Comparison of ENCODE assay signal across 9 cellular contexts in the genomic region with DNA sequence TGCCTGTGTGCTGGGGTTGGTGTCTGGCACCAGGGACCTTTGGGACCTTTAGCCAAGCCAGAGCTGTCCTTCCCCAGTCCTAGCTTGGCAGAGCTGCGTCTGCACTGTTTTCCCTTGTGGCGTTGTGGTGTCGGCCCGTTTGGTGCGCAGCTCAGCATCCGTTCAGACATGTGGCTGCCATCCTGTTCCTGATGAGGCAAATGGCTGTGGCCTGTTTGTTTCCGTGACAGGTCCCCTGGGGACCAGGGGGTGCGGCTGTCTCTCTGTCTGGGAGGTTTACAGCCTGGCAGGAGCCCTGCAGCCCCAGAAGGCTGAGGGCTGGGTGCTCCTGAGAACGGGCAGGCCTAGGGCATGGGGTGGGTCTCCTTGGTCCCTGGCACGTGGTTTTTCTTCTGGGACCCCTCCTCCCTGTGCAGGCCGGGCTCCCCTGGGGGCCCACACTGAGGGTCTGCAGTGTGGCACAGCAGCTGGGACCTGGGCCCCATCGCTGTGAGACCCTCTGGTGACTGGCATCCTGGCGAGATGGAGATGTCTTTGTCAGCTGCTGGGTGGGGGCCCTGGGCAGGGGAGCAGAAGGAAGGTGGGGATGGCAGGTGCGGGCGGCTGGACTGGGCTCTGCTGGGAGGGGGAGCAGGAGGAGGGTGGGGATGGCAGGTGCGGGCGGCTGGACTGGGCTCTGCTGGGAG. TPM values are rescaled to one million over a fixed set of nuclear protein-coding genes. Genes with fewer than 3 reads are reported as not detected.
DNase-seq lines count a peak whose midpoint lies in the region; ATAC-seq and TF ChIP-seq lines count a peak whose summit lies in the region.
"Had no signal": no experiment of that assay in that cellular context is flagged by ENCODE, and none has a peak within 500 bp of the region (broad histone marks: within the 10 kb centered on the region; RNA-seq: fewer than 3 reads in every experiment).

No MANE protein-coding gene starts in this region.

- H4K91ac ChIP-seq in H9 (ENCODE audit: insufficient read length, low read depth, low read length), result no peak overlapping the region

- DNase-seq in D341Med (ENCODE audit: low spot score), result peak; percentile 84
- DNase-seq in T-helper 2 cell treated with Interferon-gamma antibody and Interleukin-4, amounts not matched to agents 5 μg/mL and 100 μg/mL, for 36 hours (ENCODE audit: low spot score), result no peak
- DNase-seq in memory B cell (ENCODE audit: low spot score in 2 of 2), result peak; percentile 79 to 88
- no peak for DNase-seq in OCI-M2 (lab: John Stamatoyannopoulos, UW; ENCODE audit: unreplicated experiment)
- no peak for DNase-seq in H9

- peak overlapping the region; percentile 79 for H3K27ac Mint-ChIP-seq in T-helper 2 cell treated with Interferon-gamma antibody and Interleukin-4, amounts not matched to agents 5 μg/mL and 100 μg/mL, for 36 hours
- H3K27ac Mint-ChIP-seq in memory B cell (peak overlapping the region; percentile 95), H9 (peak overlapping the region in 1 of 3 experiments; percentile 69; a peak in 1 of 7 replicates)

- no peak overlapping the region for H2BK5ac ChIP-seq in H9 (ENCODE audit: insufficient read length, low read length)

- H3K36me3 Mint-ChIP-seq in T-helper 2 cell treated with Interferon-gamma antibody and Interleukin-4, amounts not matched to agents 5 μg/mL and 100 μg/mL, for 36 hours (ENCODE audit: low read depth), result peaks cover 22% of the 10 kb centered on the region
- peaks cover 19% of the 10 kb centered on the region for H3K36me3 Mint-ChIP-seq in memory B cell
- peaks cover 7 to 19% (median 10%) of the 10 kb centered on the region in 3 experiments for H3K36me3 Mint-ChIP-seq in H9 (ENCODE audit: insufficient read depth in 1 of 3, low read depth in 3 of 3)

- H4K20me1 ChIP-seq in H9 (ENCODE audit: control insufficient read depth, insufficient read depth, insufficient read length), result peaks cover 5% of the 10 kb centered on the region

- H3K27ac ChIP-seq in H9 (ENCODE audit: insufficient read length, low read depth, low read length), result no peak overlapping the region

- no peak overlapping the region for H2BK15ac ChIP-seq in H9 (ENCODE audit: low read depth, low read length)

- H3K4me3 Mint-ChIP-seq in T-helper 2 cell treated with Interferon-gamma antibody and Interleukin-4, amounts not matched to agents 5 μg/mL and 100 μg/mL, for 36 hours, result peak overlapping the region; percentile 27
- H3K4me3 Mint-ChIP-seq in memory B cell, result peak overlapping the region; percentile 84
- H3K4me3 Mint-ChIP-seq in H9, result no peak overlapping the region

- peaks cover 9% of the 10 kb centered on the region for H3K9me3 Mint-ChIP-seq in T-helper 2 cell treated with Interferon-gamma antibody and Interleukin-4, amounts not matched to agents 5 μg/mL and 100 μg/mL, for 36 hours
- H3K9me3 Mint-ChIP-seq in memory B cell (peaks cover 2% of the 10 kb centered on the region), H9 (peaks cover 3 to 6% of the 10 kb centered on the region in 2 experiments; a peak in 4 of 5 replicates)

- no peak for TF ChIP-seq CTCF in H9 (conservative IDR thresholded peaks at IDR 0.05)

- H3K27me3 Mint-ChIP-seq in T-helper 2 cell treated with Interferon-gamma antibody and Interleukin-4, amounts not matched to agents 5 μg/mL and 100 μg/mL, for 36 hours (ENCODE audit: low read depth), result no peaks in the 10 kb centered on the region
- H3K27me3 Mint-ChIP-seq in memory B cell (no peaks in the 10 kb centered on the region), H9 (ENCODE audit: low read depth) (peaks cover 1% of the 10 kb centered on the region; the same call in 1 of the 2 replicates)

- ATAC-seq in GM21423 (IDR thresholded peaks at IDR 0.05; ENCODE audit: unreplicated experiment) (peak; percentile 29), memory B cell (ENCODE audit: low read depth) (peak; percentile 85), GM18520 (IDR thresholded peaks at IDR 0.05; ENCODE audit: unreplicated experiment) (no peak), GM21526 (IDR thresholded peaks at IDR 0.05; ENCODE audit: low FRiP score, unreplicated experiment) (no peak)

- H2AK5ac ChIP-seq in H9 (ENCODE audit: insufficient read length, low read length), result no peak overlapping the region

- no peaks in the 10 kb centered on the region for H3K27me3 ChIP-seq in H9 (ENCODE audit: insufficient read depth, low read length)

- H3K56ac ChIP-seq in H9 (ENCODE audit: insufficient read length, low read depth, low read length), result no peak overlapping the region

- peaks cover 5% of the 10 kb centered on the region; the same call in 1 of the 2 replicates for H3K4me1 ChIP-seq in H9 (ENCODE audit: insufficient read depth, low read length)

- H3K4me1 Mint-ChIP-seq in T-helper 2 cell treated with Interferon-gamma antibody and Interleukin-4, amounts not matched to agents 5 μg/mL and 100 μg/mL, for 36 hours (ENCODE audit: low read depth), result peaks cover 23% of the 10 kb centered on the region
- peaks cover 60% of the 10 kb centered on the region for H3K4me1 Mint-ChIP-seq in memory B cell
- peaks cover 30 to 48% of the 10 kb centered on the region in 2 experiments for H3K4me1 Mint-ChIP-seq in H9

- peaks cover 9% of the 10 kb centered on the region for H3K23me2 ChIP-seq in H9 (ENCODE audit: insufficient read length, low read depth, low read length, poor library complexity, severe bottlenecking)

- WGBS in H9 (ENCODE audit: extremely low coverage, insufficient read length, low lambda C conversion rate), result no CpG with 5 or more reads among the region's 17 CpGs

- H3K9ac ChIP-seq in H9 (ENCODE audit: extremely low read depth, insufficient read length, low read length), result no peak overlapping the region

- H2BK12ac ChIP-seq in H9 (ENCODE audit: insufficient read length, low read depth, low read length), result no peak overlapping the region

- no peaks in the 10 kb centered on the region for H3K9me3 ChIP-seq in H9 (ENCODE audit: control insufficient read depth, low read depth, low read length)

- H3K18ac ChIP-seq in H9 (ENCODE audit: insufficient read length, low read depth, low read length), result no peak overlapping the region

- no peak overlapping the region for H3K23ac ChIP-seq in H9 (ENCODE audit: insufficient read length, low read depth, low read length)

- H3K79me2 ChIP-seq in H9 (ENCODE audit: insufficient read depth, low read length), result peaks cover 7% of the 10 kb centered on the region; the same call in 1 of the 2 replicates

- H2BK120ac ChIP-seq in H9 (ENCODE audit: low read depth, low read length, poor library complexity, severe bottlenecking), result no peak overlapping the region

- no peak overlapping the region for H4K5ac ChIP-seq in H9 (ENCODE audit: insufficient read length, low read depth, low read length)

- H3K79me1 ChIP-seq in H9 (ENCODE audit: insufficient read depth, low read depth, low read length, poor library complexity, severe bottlenecking), result peaks cover 2% of the 10 kb centered on the region

- no peak overlapping the region for H2AFZ ChIP-seq in H9 (ENCODE audit: low read length)

- H3K14ac ChIP-seq in H9 (ENCODE audit: insufficient read depth, low read length), result no peak overlapping the region; the same call in 1 of the 2 replicates

- no peak overlapping the region for H3K4me2 ChIP-seq in H9 (ENCODE audit: insufficient read depth, insufficient read length, low read length)

- H2BK20ac ChIP-seq in H9 (ENCODE audit: low read depth, low read length, poor library complexity, severe bottlenecking), result no peak overlapping the region

- no peak overlapping the region for H3T11ph ChIP-seq in H9 (ENCODE audit: low read length)

- no peak overlapping the region for H3K4ac ChIP-seq in H9 (ENCODE audit: low read depth, low read length)

- H4K8ac ChIP-seq in H9 (replicated peaks; ENCODE audit: insufficient read length, low read depth, low read length), result no peak overlapping the region

RNA-seq across cellular contexts. Expression of a gene that starts 4.0 kb away (rescaled TPM):
- 69.4 and 73.7 TPM in 2 replicates for total RNA-seq in H9 (2021)

RNA-seq across cellular contexts. Expression of a gene that starts 4.1 kb away (rescaled TPM):
- 187 and 202 TPM in 2 replicates for total RNA-seq in H9 (2021)

RNA-seq across cellular contexts. Expression of a gene that starts 24.5 kb away (rescaled TPM):
- 0.28 and 0.61 TPM in 2 replicates for total RNA-seq in H9 (2021)
- total RNA-seq: H1 had no signal

RNA-seq across cellular contexts. Expression of a gene that starts 27.6 kb away (rescaled TPM):
- total RNA-seq in H9 (2021), result 0.24 and 0.33 TPM in 2 replicates

RNA-seq across cellular contexts. Expression of a gene that starts 50.5 kb away (rescaled TPM):
- not detected in 2 replicates for total RNA-seq in H9 (2021)
- total RNA-seq: H1 had no signal

Comparison
In these comparisons a context has a peak if more than half of its experiments do, and no peak if none do; other contexts are left out.
1. DNase-seq: peak in D341Med (single experiment) and memory B cell (2 of 2); none in T-helper 2 cell treated with Interferon-gamma antibody and Interleukin-4, amounts not matched to agents 5 μg/mL and 100 μg/mL, for 36 hours (single experiment), OCI-M2 (single experiment) and H9 (single experiment).
2. ATAC-seq: peak in GM21423 (single experiment) and memory B cell (single experiment); none in GM18520 (single experiment) and GM21526 (single experiment).
3. H3K4me3 Mint-ChIP-seq: peak in T-helper 2 cell treated with Interferon-gamma antibody and Interleukin-4, amounts not matched to agents 5 μg/mL and 100 μg/mL, for 36 hours (single experiment) and memory B cell (single experiment); none in H9 (0 of 2).